Comparison of ENCODE assay signal across 20 cellular contexts in the genomic region with DNA sequence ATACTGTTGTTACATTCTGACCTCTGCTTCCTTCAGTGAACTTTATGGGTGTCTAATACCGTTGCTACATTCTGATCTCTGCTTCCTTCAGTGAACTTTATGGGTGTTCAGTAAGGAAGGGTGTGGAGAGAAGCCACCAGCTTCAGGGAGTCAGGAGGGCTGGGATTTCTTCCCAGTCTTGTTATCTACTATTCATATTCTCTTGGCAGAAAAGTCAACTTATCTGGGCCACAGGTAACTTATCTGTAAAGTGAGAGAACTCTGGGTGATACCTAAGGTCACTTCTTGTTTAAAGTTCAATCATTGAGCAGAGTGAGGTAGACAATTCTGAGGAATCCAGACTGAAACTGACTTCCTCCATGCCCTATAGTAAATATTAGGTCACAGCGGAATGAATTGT.
"Had no signal": no experiment of that assay in that cellular context is flagged by ENCODE, and none has a peak within 500 bp of the region (broad histone marks: within the 10 kb centered on the region; RNA-seq: fewer than 3 reads in every experiment).

No MANE protein-coding gene starts in this region.

- H3K9me3 ChIP-seq: adrenal gland had no signal

- ATAC-seq: activated CD4-positive, alpha-beta T cell treated with anti-CD3 and anti-CD28 coated beads for 36 hours; activated CD8-positive, alpha-beta T cell treated with anti-CD3 and anti-CD28 coated beads for 36 hours; foreskin keratinocyte; naive thymus-derived CD4-positive, alpha-beta T cell; stimulated activated naive CD8-positive, alpha-beta T cell treated with anti-CD3 and anti-CD28 coated beads, Interleukin-15, Interleukin-2, amounts not matched to agents 100 U/mL and 50 U/mL, for 24 hours; T-helper 17 cell had no signal

- H3K27ac ChIP-seq: adrenal gland, coronary artery, foreskin keratinocyte, parathyroid adenoma had no signal

- H3K4me1 ChIP-seq: adrenal gland, foreskin keratinocyte, parathyroid adenoma had no signal

- H3K4me3 ChIP-seq: adrenal gland, coronary artery, smooth muscle cell had no signal

- H3K36me3 ChIP-seq: adrenal gland had no signal

- H3K27me3 ChIP-seq: adrenal gland, foreskin keratinocyte had no signal

- DNase-seq: activated CD4-positive, alpha-beta T cell treated with anti-CD3 and anti-CD28 coated beads for 36 hours; activated CD8-positive, alpha-beta T cell treated with anti-CD3 and anti-CD28 coated beads for 36 hours; activated effector memory CD4-positive, alpha-beta T cell treated with anti-CD3 and anti-CD28 coated beads, Interleukin-2, amount 50 U/mL, for 16 hours; activated T-cell treated with anti-CD3 and anti-CD28 coated beads, Interleukin-2, amount 50 U/mL, for 48 hours; adrenal gland; caudate nucleus; effector CD4-positive, alpha-beta T cell; foreskin keratinocyte; glutamatergic neuron; kidney glomerular epithelial cell; midbrain; naive thymus-derived CD4-positive, alpha-beta T cell; right cardiac atrium; stimulated activated CD4-positive, alpha-beta T cell treated with anti-CD3 and anti-CD28 coated beads, Interleukin-4, amount 100 ng/mL, for 4 hours; stimulated activated CD8-positive, alpha-beta memory T cell treated with anti-CD3 and anti-CD28 coated beads, Interleukin-4, amount 100 ng/mL, for 48 hours; stimulated activated naive CD8-positive, alpha-beta T cell treated with anti-CD3 and anti-CD28 coated beads, Interleukin-15, Interleukin-2, amounts not matched to agents 100 U/mL and 50 U/mL, for 24 hours; T-helper 17 cell had no signal
